Comparison of ENCODE assay signal across 8 cellular contexts in genomic region chr3:16883726-16884083, GRCh38. TPM values are rescaled to one million over a fixed set of nuclear protein-coding genes. Genes with fewer than 3 reads are reported as not detected.
DNase-seq lines count a peak whose midpoint lies in the region; ATAC-seq, FAIRE-seq and TF ChIP-seq lines count a peak whose summit lies in the region.

No MANE protein-coding gene starts in this region.

- H3K27ac Mint-ChIP-seq in HFFc6, result peak overlapping the region; percentile 92
- no peak overlapping the region for H3K27ac Mint-ChIP-seq in chondrocyte (ENCODE audit: unreplicated experiment)
- H3K27ac Mint-ChIP-seq in naive thymus-derived CD4-positive, alpha-beta T cell, result peak overlapping the region; percentile 71 to 89 (median 86)

- 84% methylated on average over 16 of the region's 16 CpGs for WGBS in A549 (ENCODE audit: missing lambda C conversion rate)

- H3K27me3 ChIP-seq in naive thymus-derived CD4-positive, alpha-beta T cell (ENCODE audit: control insufficient read depth in 2 of 2, insufficient read depth in 2 of 2, low read length in 2 of 2), result no peaks in the 10 kb centered on the region

- no peak for FAIRE-seq in A549 (lab: Jason Lieb, UNC)

- H3K4me3 Mint-ChIP-seq in HFFc6 (peak overlapping the region; percentile 83), chondrocyte (ENCODE audit: unreplicated experiment) (peak overlapping the region; percentile 65)
- peak overlapping the region; percentile 67 to 99 (median 84) for H3K4me3 Mint-ChIP-seq in naive thymus-derived CD4-positive, alpha-beta T cell

- H3K9me3 Mint-ChIP-seq in HFFc6 (no peaks in the 10 kb centered on the region), chondrocyte (ENCODE audit: low read depth) (no peaks in the 10 kb centered on the region)
- no peaks in the 10 kb centered on the region for H3K9me3 Mint-ChIP-seq in naive thymus-derived CD4-positive, alpha-beta T cell

- H3K4me3 ChIP-seq in A549, result peak overlapping the region; percentile 85
- peak overlapping the region; percentile 46 for H3K4me3 ChIP-seq in naive thymus-derived CD4-positive, alpha-beta T cell (ENCODE audit: low read length)

- H3K36me3 Mint-ChIP-seq in HFFc6 (ENCODE audit: low read depth) (no peaks in the 10 kb centered on the region), chondrocyte (ENCODE audit: low read depth) (no peaks in the 10 kb centered on the region)
- peaks cover 0 to 19% (median 0%) of the 10 kb centered on the region in 5 donors for H3K36me3 Mint-ChIP-seq in naive thymus-derived CD4-positive, alpha-beta T cell

- H3K27ac ChIP-seq in A549, result peak overlapping the region in 1 of 2 experiments; percentile 88; a peak in 3 of 6 replicates
- peak overlapping the region; percentile 78 for H3K27ac ChIP-seq in naive thymus-derived CD4-positive, alpha-beta T cell (ENCODE audit: low read depth, low read length)

- TF ChIP-seq CTCF in A549 (IDR thresholded peaks at IDR 0.05) (no peak), HFFc6 (IDR thresholded peaks at IDR 0.05) (no peak), chondrocyte (IDR thresholded peaks at IDR 0.05) (no peak)

- no peak for TF ChIP-seq EP300 in A549 (IDR thresholded peaks at IDR 0.05)

- DNase-seq in A549 (ENCODE audit: low read depth in 1 of 2, low spot score in 1 of 2), result no peak
- DNase-seq in HFFc6, result no peak
- peak; percentile 85 for DNase-seq in chondrocyte (ENCODE audit: low spot score)
- DNase-seq in naive thymus-derived CD4-positive, alpha-beta T cell, result no peak
- DNase-seq in posterior vena cava (ENCODE audit: low spot score), result no peak
- DNase-seq in HK-2 (ENCODE audit: unreplicated experiment), result no peak
- no peak for DNase-seq in NCI-H2196 treated with DMSO at 0.1 percent for 48 hours (lab: John Stamatoyannopoulos, UW; ENCODE audit: unreplicated experiment)

- ATAC-seq in A549 (peak in 1 of 2 experiments; percentile 8; a peak in 1 of 6 replicates), GM18519 (IDR thresholded peaks at IDR 0.05; ENCODE audit: low FRiP score, unreplicated experiment) (no peak)
- no peak for ATAC-seq in naive thymus-derived CD4-positive, alpha-beta T cell

- POLR2A ChIA-PET in A549 (lab: Yijun Ruan, JAX), result no interaction called here
- POLR2A ChIA-PET in naive thymus-derived CD4-positive, alpha-beta T cell (lab: Charles Lee), result interaction anchor here (0.9 to 7.0 kb wide), 10 partner anchors 13 to 110 kb away, joined by 4 to 87 read pairs (median 6); no protein-coding TSS in a partner anchor

- peaks cover 8% of the 10 kb centered on the region; the same call in 2 of the 3 replicates for H3K4me1 ChIP-seq in A549
- H3K4me1 ChIP-seq in naive thymus-derived CD4-positive, alpha-beta T cell (ENCODE audit: control insufficient read depth in 2 of 2, insufficient read depth in 2 of 2, low read length in 2 of 2), result peaks cover 11 to 13% of the 10 kb centered on the region in 2 donors

- H3K4me1 Mint-ChIP-seq in HFFc6 (ENCODE audit: low read depth), result peaks cover 51% of the 10 kb centered on the region
- H3K4me1 Mint-ChIP-seq in chondrocyte (ENCODE audit: low read depth), result peaks cover 16% of the 10 kb centered on the region
- H3K4me1 Mint-ChIP-seq in naive thymus-derived CD4-positive, alpha-beta T cell, result peaks cover 22 to 35% (median 30%) of the 10 kb centered on the region in 7 donors

- intact Hi-C loops in naive thymus-derived CD4-positive, alpha-beta T cell (cut with micrococcal nuclease), result loop anchor here (1.0 to 10.0 kb wide), 14 partner anchors 17 to 1551 kb away; partner anchors contain the start of genes DPH3 (in 1 of the 2), OXNAD1 (in 1 of the 2) and SATB1 (in 1 of the 2)
- intact Hi-C loops in posterior vena cava (cut with DNase I), result no loop called here

- TF ChIP-seq POLR2A in A549 (IDR thresholded peaks at IDR 0.05; ENCODE audit: low read length), result no peak

- peak overlapping the region; percentile 74 for H3K4me2 ChIP-seq in A549

- H3K36me3 ChIP-seq in naive thymus-derived CD4-positive, alpha-beta T cell (ENCODE audit: control insufficient read depth in 2 of 3, insufficient read depth in 3 of 3, low read length in 3 of 3), result peaks cover 0 to 11% (median 0%) of the 10 kb centered on the region in 3 experiments

- no peaks in the 10 kb centered on the region for H3K9me3 ChIP-seq in A549
- H3K9me3 ChIP-seq in naive thymus-derived CD4-positive, alpha-beta T cell (ENCODE audit: control insufficient read depth in 2 of 3, low read length in 3 of 3), result no peaks in the 10 kb centered on the region

- H3K27me3 Mint-ChIP-seq in HFFc6 (ENCODE audit: insufficient read depth) (peaks cover 5% of the 10 kb centered on the region; the same call in 1 of the 2 replicates), chondrocyte (ENCODE audit: low read depth) (peaks cover 10% of the 10 kb centered on the region)
- peaks cover 0 to 9% (median 0%) of the 10 kb centered on the region in 5 donors for H3K27me3 Mint-ChIP-seq in naive thymus-derived CD4-positive, alpha-beta T cell

- CTCF ChIA-PET in A549 (lab: Yijun Ruan, JAX), result interaction anchor here (0.6 to 3.1 kb wide), 30 partner anchors 10 to 349 kb away, joined by 3 to 21 read pairs (median 4); no protein-coding TSS in a partner anchor
- CTCF ChIA-PET in naive thymus-derived CD4-positive, alpha-beta T cell (lab: Charles Lee), result interaction anchor here (0.8 to 3.0 kb wide), 4 partner anchors 25 to 348 kb away, joined by 3 to 12 read pairs (median 4); no protein-coding TSS in a partner anchor

- TF ChIP-seq RAD21 in A549 (conservative IDR thresholded peaks at IDR 0.05 in 1 of 2, IDR thresholded peaks at IDR 0.05 in 1 of 2), result no peak

TF ChIP-seq in A549, 52 proteins besides CTCF, POLR2A, EP300 and RAD21:
- no peak for TF ChIP-seq ESRRA (IDR thresholded peaks at IDR 0.05; ENCODE audit: borderline replicate concordance, low read length)
- TF ChIP-seq CHD2 (IDR thresholded peaks at IDR 0.05; ENCODE audit: low read length, partially characterized antibody), result no peak
- TF ChIP-seq ZSCAN20 (CRISPR knock-in tag; IDR thresholded peaks at IDR 0.05), result no peak
- TF ChIP-seq NFE2L2 (conservative IDR thresholded peaks at IDR 0.05; ENCODE audit: low read length), result no peak
- TF ChIP-seq ELK1 (IDR thresholded peaks at IDR 0.05; ENCODE audit: low read depth, low read length), result no peak
- TF ChIP-seq TFCP2L1 (CRISPR knock-in tag; IDR thresholded peaks at IDR 0.05), result no peak
- no peak for TF ChIP-seq SMC3 (IDR thresholded peaks at IDR 0.05)
- TF ChIP-seq NR3C1 (IDR thresholded peaks at IDR 0.05), result no peak
- no peak for TF ChIP-seq HOXB5 (CRISPR knock-in tag; IDR thresholded peaks at IDR 0.05)

RNA-seq across cellular contexts. Expression of gene PLCL2, which starts 1.1 kb away (rescaled TPM):
- polyA plus RNA-seq in A549 (2011; rRNA removed), result 3.0 and 3.5 TPM in 2 replicates
- polyA plus RNA-seq in A549 (2012; cell fraction: cytosol; rRNA removed), result 1.1 and 1.2 TPM in 2 replicates
- polyA plus RNA-seq in A549 (2012; cell fraction: nucleus; rRNA removed), result 0.67 and 0.93 TPM in 2 replicates
- 2.1 to 2.5 TPM (median 2.1 TPM) in 3 replicates for polyA plus RNA-seq in A549 (2017; fragmentation: RNase III; extraction: RNeasy Plus Mini Kit Qiagen cat#74134 plus additional on column Dnase treatment)
- 5.8 and 6.8 TPM in 2 replicates for polyA minus RNA-seq in A549 (2011; rRNA and poly(A)+ RNA removed)
- 1 to 10 TPM; 3.9 to 6.4 (median 5.7) TPM for total RNA-seq in HFFc6 (2021; fragmentation: NEBNext Ultra II Directional; extraction: Animal tissue kit (Norgen Biotek cat#: 25700))
- total RNA-seq in chondrocyte, result 0.85 to 1.3 TPM (median 1.2 TPM) in 3 replicates
- total RNA-seq in naive thymus-derived CD4-positive, alpha-beta T cell, result 10 to 100 TPM; 48.9 to 77.0 (median 60.5) TPM
- 10 to 100 TPM; 64.1 to 90.8 TPM for polyA plus RNA-seq in naive thymus-derived CD4-positive, alpha-beta T cell
- 10 to 100 TPM; 11.9 TPM for total RNA-seq in posterior vena cava

Comparison
In these comparisons a context has a peak if more than half of its experiments do, and no peak if none do; other contexts are left out.
1. intact Hi-C loops: an anchor here in naive thymus-derived CD4-positive, alpha-beta T cell (1.0 to 10.0 kb wide); none called in posterior vena cava.